Comparison of ENCODE assay signal across 18 cellular contexts in genomic region chr4:184313058-184313709, GRCh38.
A peak's percentile ranks its signal among the peaks of the same experiment; 100 is the strongest.
DNase-seq lines count a peak whose midpoint lies in the region; ATAC-seq, FAIRE-seq and TF ChIP-seq lines count a peak whose summit lies in the region.
"Had no signal": no experiment of that assay in that cellular context is flagged by ENCODE, and none has a peak within 500 bp of the region (broad histone marks: within the 10 kb centered on the region; RNA-seq: fewer than 3 reads in every experiment).

No MANE protein-coding gene starts in this region.

- peak overlapping the region; percentile 13 to 60 (median 32) for H3K27ac Mint-ChIP-seq in CD4-positive, CD25-positive, alpha-beta regulatory T cell
- H3K27ac Mint-ChIP-seq in activated CD4-positive, alpha-beta memory T cell treated with anti-CD3 and anti-CD28 coated beads for 36 hours, result peak overlapping the region; percentile 16
- peak overlapping the region; percentile 57 for H3K27ac Mint-ChIP-seq in endothelial cell (ENCODE audit: unreplicated experiment)

- H3K9me3 ChIP-seq in CD4-positive, CD25-positive, alpha-beta regulatory T cell (ENCODE audit: control insufficient read depth in 2 of 2, low read length in 2 of 2), result no peaks in the 10 kb centered on the region

- H3K27ac ChIP-seq in CD4-positive, CD25-positive, alpha-beta regulatory T cell (ENCODE audit: insufficient read depth, low read length, poor library complexity, severe bottlenecking), result no peak overlapping the region
- H3K27ac ChIP-seq: VCaP had no signal

- no peaks in the 10 kb centered on the region for H3K27me3 ChIP-seq in CD4-positive, CD25-positive, alpha-beta regulatory T cell (ENCODE audit: control insufficient read depth, insufficient read depth, low read length)

- H3K36me3 ChIP-seq in CD4-positive, CD25-positive, alpha-beta regulatory T cell (ENCODE audit: control insufficient read depth, insufficient read depth, low read length), result no peaks in the 10 kb centered on the region

- no peaks in the 10 kb centered on the region for H3K36me3 Mint-ChIP-seq in CD4-positive, CD25-positive, alpha-beta regulatory T cell
- H3K36me3 Mint-ChIP-seq in activated CD4-positive, alpha-beta memory T cell treated with anti-CD3 and anti-CD28 coated beads for 36 hours, result no peaks in the 10 kb centered on the region
- H3K36me3 Mint-ChIP-seq in endothelial cell (ENCODE audit: low read depth, unreplicated experiment), result peaks cover 5% of the 10 kb centered on the region

- DNase-seq in CD4-positive, CD25-positive, alpha-beta regulatory T cell, result peak in 1 of 3 donors; percentile 56
- DNase-seq in GM12891 (ENCODE audit: insufficient read length, low spot score) (no peak), endothelial cell (ENCODE audit: low spot score) (no peak), cortex of kidney (lab: John Stamatoyannopoulos, UW) (no peak), omental fat pad (ENCODE audit: low spot score) (no peak)
- no peak for DNase-seq in activated CD4-positive, alpha-beta memory T cell treated with anti-CD3 and anti-CD28 coated beads for 36 hours
- DNase-seq: activated effector memory CD4-positive, alpha-beta T cell treated with anti-CD3 and anti-CD28 coated beads, Interleukin-2, amount 50 U/mL, for 16 hours; aorta; central memory CD4-positive, alpha-beta T cell; COR-L47; NCI-H1436; NCI-H2171 treated with DMSO at 0.1 percent for 48 hours; right cardiac atrium; SHP77 treated with DMSO at 0.1 percent for 48 hours had no signal

- intact Hi-C loops in activated CD4-positive, alpha-beta memory T cell treated with anti-CD3 and anti-CD28 coated beads for 36 hours (cut with micrococcal nuclease), result no loop called here

- CTCF ChIA-PET in activated CD4-positive, alpha-beta memory T cell treated with anti-CD3 and anti-CD28 coated beads for 36 hours (lab: Charles Lee), result interaction anchor here (1.1 kb wide), 1 partner anchor 49 kb away, joined by 5 read pairs; no protein-coding TSS in a partner anchor

- peak; percentile 60; the same call in 1 of the 2 replicates for TF ChIP-seq POLR2A in GM12891 (IDR thresholded peaks at IDR 0.05; ENCODE audit: low read depth, low read length)

- no peaks in the 10 kb centered on the region for H3K27me3 Mint-ChIP-seq in CD4-positive, CD25-positive, alpha-beta regulatory T cell
- peaks cover 1% of the 10 kb centered on the region for H3K27me3 Mint-ChIP-seq in activated CD4-positive, alpha-beta memory T cell treated with anti-CD3 and anti-CD28 coated beads for 36 hours
- peaks cover 9% of the 10 kb centered on the region for H3K27me3 Mint-ChIP-seq in endothelial cell (ENCODE audit: unreplicated experiment)

- POLR2A ChIA-PET in activated CD4-positive, alpha-beta memory T cell treated with anti-CD3 and anti-CD28 coated beads for 36 hours (lab: Charles Lee), result no interaction called here

- H3K9me3 Mint-ChIP-seq in CD4-positive, CD25-positive, alpha-beta regulatory T cell, result peaks cover 0 to 2% (median 0%) of the 10 kb centered on the region in 7 donors
- H3K9me3 Mint-ChIP-seq in activated CD4-positive, alpha-beta memory T cell treated with anti-CD3 and anti-CD28 coated beads for 36 hours, result no peaks in the 10 kb centered on the region
- H3K9me3 Mint-ChIP-seq in endothelial cell (ENCODE audit: unreplicated experiment), result no peaks in the 10 kb centered on the region

- peaks cover 15% of the 10 kb centered on the region for H3K4me1 ChIP-seq in CD4-positive, CD25-positive, alpha-beta regulatory T cell (ENCODE audit: control insufficient read depth, insufficient read depth, low read length, poor library complexity, severe bottlenecking)

- FAIRE-seq in GM12891 (lab: Jason Lieb, UNC), result no peak
- FAIRE-seq: islet of Langerhans had no signal

- no peak for ATAC-seq in CD4-positive, CD25-positive, alpha-beta regulatory T cell (ENCODE audit: low read depth in 2 of 2)
- ATAC-seq in GM18907 (IDR thresholded peaks at IDR 0.05; ENCODE audit: unreplicated experiment), result no peak
- no peak for ATAC-seq in omental fat pad (ENCODE audit: low FRiP score)
- ATAC-seq: right cardiac atrium had no signal

- TF ChIP-seq CTCF in endothelial cell (IDR thresholded peaks at IDR 0.05; ENCODE audit: unreplicated experiment) (no peak), omental fat pad (IDR thresholded peaks at IDR 0.05) (no peak)

- H3K4me3 ChIP-seq in CD4-positive, CD25-positive, alpha-beta regulatory T cell (ENCODE audit: low read depth, low read length), result no peak overlapping the region
- H3K4me3 ChIP-seq: lung had no signal

- peaks cover 5 to 35% (median 15%) of the 10 kb centered on the region in 4 donors for H3K4me1 Mint-ChIP-seq in CD4-positive, CD25-positive, alpha-beta regulatory T cell
- H3K4me1 Mint-ChIP-seq in activated CD4-positive, alpha-beta memory T cell treated with anti-CD3 and anti-CD28 coated beads for 36 hours (ENCODE audit: low read depth), result peaks cover 48% of the 10 kb centered on the region
- H3K4me1 Mint-ChIP-seq in endothelial cell (ENCODE audit: unreplicated experiment), result peaks cover 3% of the 10 kb centered on the region

- H3K4me3 Mint-ChIP-seq in CD4-positive, CD25-positive, alpha-beta regulatory T cell, result no peak overlapping the region
- no peak overlapping the region for H3K4me3 Mint-ChIP-seq in activated CD4-positive, alpha-beta memory T cell treated with anti-CD3 and anti-CD28 coated beads for 36 hours
- no peak overlapping the region for H3K4me3 Mint-ChIP-seq in endothelial cell (ENCODE audit: unreplicated experiment)

TF ChIP-seq in GM12891, 5 proteins besides CTCF, POLR2A, EP300 and RAD21:
- TF ChIP-seq POLR2AphosphoS5 (IDR thresholded peaks at IDR 0.05; ENCODE audit: low read depth, low read length), result peak; percentile 60; the same call in 1 of the 2 replicates
- TF ChIP-seq POU2F2 (IDR thresholded peaks at IDR 0.05; ENCODE audit: low read depth, low read length), result 0 out of 2 replicates have a peak, but pooled peaks have one; percentile 30
- TF ChIP-seq PAX5 (IDR thresholded peaks at IDR 0.05; ENCODE audit: insufficient read depth, low read length, severe bottlenecking), result no peak
